Comparison of ENCODE assay signal across 1 cellular context in genomic region chr5:80408475-80408875, GRCh38.
A peak's percentile ranks its signal among the peaks of the same experiment; 100 is the strongest.
TF ChIP-seq lines count a peak whose summit lies in the region.

No MANE protein-coding gene starts in this region.

TF ChIP-seq in HepG2, 621 proteins besides CTCF, POLR2A, EP300 and RAD21 (continued from another document and continues in another):
- TF ChIP-seq PRDM10 (CRISPR knock-in tag; IDR thresholded peaks at IDR 0.05; ENCODE audit: low read depth) (no peak), FOSL2 (CRISPR knock-in tag; IDR thresholded peaks at IDR 0.05) (no peak), ZNF451 (CRISPR knock-in tag; IDR thresholded peaks at IDR 0.05) (no peak; the same call in 1 of the 2 replicates), ZNF367 (CRISPR knock-in tag; IDR thresholded peaks at IDR 0.05; ENCODE audit: borderline replicate concordance) (no peak), RARG (CRISPR knock-in tag; IDR thresholded peaks at IDR 0.05; ENCODE audit: low read depth) (no peak), SETDB1 (CRISPR knock-in tag; IDR thresholded peaks at IDR 0.05; ENCODE audit: borderline replicate concordance) (no peak), ZNF460 (CRISPR knock-in tag; IDR thresholded peaks at IDR 0.05; ENCODE audit: borderline replicate concordance) (no peak), KLF13 (CRISPR knock-in tag; IDR thresholded peaks at IDR 0.05) (no peak), NFYB (CRISPR knock-in tag; IDR thresholded peaks at IDR 0.05) (no peak), SIX1 (CRISPR knock-in tag; IDR thresholded peaks at IDR 0.05; ENCODE audit: borderline replicate concordance) (no peak), RXRB (CRISPR knock-in tag; IDR thresholded peaks at IDR 0.05; ENCODE audit: borderline replicate concordance) (no peak), FOXA3 (CRISPR knock-in tag; IDR thresholded peaks at IDR 0.05) (no peak), ZNF709 (CRISPR knock-in tag; IDR thresholded peaks at IDR 0.05) (no peak; the same call in 1 of the 2 replicates), KAT7 (CRISPR knock-in tag; IDR thresholded peaks at IDR 0.05; ENCODE audit: borderline replicate concordance) (0 out of 2 replicates have a peak, but pooled peaks have one; percentile 32), BRCA1 (CRISPR knock-in tag; IDR thresholded peaks at IDR 0.05) (no peak), DMAP1 (CRISPR knock-in tag; IDR thresholded peaks at IDR 0.05) (no peak), ZNF83 (CRISPR knock-in tag; IDR thresholded peaks at IDR 0.05; ENCODE audit: borderline replicate concordance) (no peak), IRX3 (CRISPR knock-in tag; IDR thresholded peaks at IDR 0.05; ENCODE audit: borderline replicate concordance, low read depth) (no peak), ATF7 (IDR thresholded peaks at IDR 0.05) (no peak), ATF7 (CRISPR knock-in tag; IDR thresholded peaks at IDR 0.05) (no peak), PREB (CRISPR knock-in tag; IDR thresholded peaks at IDR 0.05) (no peak), ZBTB38 (CRISPR knock-in tag; IDR thresholded peaks at IDR 0.05) (0 out of 2 replicates have a peak, but pooled peaks have one; percentile 44), CBFB (CRISPR knock-in tag; IDR thresholded peaks at IDR 0.05) (no peak), AGO2 (optimal IDR thresholded peaks at IDR 0.05; ENCODE audit: low read depth, low read length) (no peak), CENPT (CRISPR knock-in tag; IDR thresholded peaks at IDR 0.05; ENCODE audit: low read depth) (no peak), SAP130 (CRISPR knock-in tag; IDR thresholded peaks at IDR 0.05; ENCODE audit: low read depth) (peak; percentile 44), ZSCAN29 (CRISPR knock-in tag; conservative IDR thresholded peaks at IDR 0.05) (no peak), ATF1 (CRISPR knock-in tag; IDR thresholded peaks at IDR 0.05) (no peak), ZNF724P (CRISPR knock-in tag; IDR thresholded peaks at IDR 0.05; ENCODE audit: borderline replicate concordance) (0 out of 2 replicates have a peak, but pooled peaks have one; percentile 57), BRF2 (CRISPR knock-in tag; IDR thresholded peaks at IDR 0.05) (no peak), ZBTB26 (CRISPR knock-in tag; IDR thresholded peaks at IDR 0.05; ENCODE audit: borderline replicate concordance) (no peak)
- TF ChIP-seq, protein P1, sequence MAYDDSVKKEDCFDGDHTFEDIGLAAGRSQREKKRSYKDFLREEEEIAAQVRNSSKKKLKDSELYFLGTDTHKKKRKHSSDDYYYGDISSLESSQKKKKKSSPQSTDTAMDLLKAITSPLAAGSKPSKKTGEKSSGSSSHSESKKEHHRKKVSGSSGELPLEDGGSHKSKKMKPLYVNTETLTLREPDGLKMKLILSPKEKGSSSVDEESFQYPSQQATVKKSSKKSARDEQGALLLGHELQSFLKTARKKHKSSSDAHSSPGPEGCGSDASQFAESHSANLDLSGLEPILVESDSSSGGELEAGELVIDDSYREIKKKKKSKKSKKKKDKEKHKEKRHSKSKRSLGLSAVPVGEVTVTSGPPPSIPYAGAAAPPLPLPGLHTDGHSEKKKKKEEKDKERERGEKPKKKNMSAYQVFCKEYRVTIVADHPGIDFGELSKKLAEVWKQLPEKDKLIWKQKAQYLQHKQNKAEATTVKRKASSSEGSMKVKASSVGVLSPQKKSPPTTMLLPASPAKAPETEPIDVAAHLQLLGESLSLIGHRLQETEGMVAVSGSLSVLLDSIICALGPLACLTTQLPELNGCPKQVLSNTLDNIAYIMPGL (CRISPR knock-in tag; IDR thresholded peaks at IDR 0.05; ENCODE audit: borderline replicate concordance in 1 of 2, low read depth in 1 of 2): no peak
- TF ChIP-seq, protein P2, sequence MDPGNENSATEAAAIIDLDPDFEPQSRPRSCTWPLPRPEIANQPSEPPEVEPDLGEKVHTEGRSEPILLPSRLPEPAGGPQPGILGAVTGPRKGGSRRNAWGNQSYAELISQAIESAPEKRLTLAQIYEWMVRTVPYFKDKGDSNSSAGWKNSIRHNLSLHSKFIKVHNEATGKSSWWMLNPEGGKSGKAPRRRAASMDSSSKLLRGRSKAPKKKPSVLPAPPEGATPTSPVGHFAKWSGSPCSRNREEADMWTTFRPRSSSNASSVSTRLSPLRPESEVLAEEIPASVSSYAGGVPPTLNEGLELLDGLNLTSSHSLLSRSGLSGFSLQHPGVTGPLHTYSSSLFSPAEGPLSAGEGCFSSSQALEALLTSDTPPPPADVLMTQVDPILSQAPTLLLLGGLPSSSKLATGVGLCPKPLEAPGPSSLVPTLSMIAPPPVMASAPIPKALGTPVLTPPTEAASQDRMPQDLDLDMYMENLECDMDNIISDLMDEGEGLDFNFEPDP (CRISPR knock-in tag; conservative IDR thresholded peaks at IDR 0.05): no peak
- TF ChIP-seq, protein P3, sequence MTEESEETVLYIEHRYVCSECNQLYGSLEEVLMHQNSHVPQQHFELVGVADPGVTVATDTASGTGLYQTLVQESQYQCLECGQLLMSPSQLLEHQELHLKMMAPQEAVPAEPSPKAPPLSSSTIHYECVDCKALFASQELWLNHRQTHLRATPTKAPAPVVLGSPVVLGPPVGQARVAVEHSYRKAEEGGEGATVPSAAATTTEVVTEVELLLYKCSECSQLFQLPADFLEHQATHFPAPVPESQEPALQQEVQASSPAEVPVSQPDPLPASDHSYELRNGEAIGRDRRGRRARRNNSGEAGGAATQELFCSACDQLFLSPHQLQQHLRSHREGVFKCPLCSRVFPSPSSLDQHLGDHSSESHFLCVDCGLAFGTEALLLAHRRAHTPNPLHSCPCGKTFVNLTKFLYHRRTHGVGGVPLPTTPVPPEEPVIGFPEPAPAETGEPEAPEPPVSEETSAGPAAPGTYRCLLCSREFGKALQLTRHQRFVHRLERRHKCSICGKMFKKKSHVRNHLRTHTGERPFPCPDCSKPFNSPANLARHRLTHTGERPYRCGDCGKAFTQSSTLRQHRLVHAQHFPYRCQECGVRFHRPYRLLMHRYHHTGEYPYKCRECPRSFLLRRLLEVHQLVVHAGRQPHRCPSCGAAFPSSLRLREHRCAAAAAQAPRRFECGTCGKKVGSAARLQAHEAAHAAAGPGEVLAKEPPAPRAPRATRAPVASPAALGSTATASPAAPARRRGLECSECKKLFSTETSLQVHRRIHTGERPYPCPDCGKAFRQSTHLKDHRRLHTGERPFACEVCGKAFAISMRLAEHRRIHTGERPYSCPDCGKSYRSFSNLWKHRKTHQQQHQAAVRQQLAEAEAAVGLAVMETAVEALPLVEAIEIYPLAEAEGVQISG (CRISPR knock-in tag; IDR thresholded peaks at IDR 0.05): no peak
- TF ChIP-seq, protein P4, sequence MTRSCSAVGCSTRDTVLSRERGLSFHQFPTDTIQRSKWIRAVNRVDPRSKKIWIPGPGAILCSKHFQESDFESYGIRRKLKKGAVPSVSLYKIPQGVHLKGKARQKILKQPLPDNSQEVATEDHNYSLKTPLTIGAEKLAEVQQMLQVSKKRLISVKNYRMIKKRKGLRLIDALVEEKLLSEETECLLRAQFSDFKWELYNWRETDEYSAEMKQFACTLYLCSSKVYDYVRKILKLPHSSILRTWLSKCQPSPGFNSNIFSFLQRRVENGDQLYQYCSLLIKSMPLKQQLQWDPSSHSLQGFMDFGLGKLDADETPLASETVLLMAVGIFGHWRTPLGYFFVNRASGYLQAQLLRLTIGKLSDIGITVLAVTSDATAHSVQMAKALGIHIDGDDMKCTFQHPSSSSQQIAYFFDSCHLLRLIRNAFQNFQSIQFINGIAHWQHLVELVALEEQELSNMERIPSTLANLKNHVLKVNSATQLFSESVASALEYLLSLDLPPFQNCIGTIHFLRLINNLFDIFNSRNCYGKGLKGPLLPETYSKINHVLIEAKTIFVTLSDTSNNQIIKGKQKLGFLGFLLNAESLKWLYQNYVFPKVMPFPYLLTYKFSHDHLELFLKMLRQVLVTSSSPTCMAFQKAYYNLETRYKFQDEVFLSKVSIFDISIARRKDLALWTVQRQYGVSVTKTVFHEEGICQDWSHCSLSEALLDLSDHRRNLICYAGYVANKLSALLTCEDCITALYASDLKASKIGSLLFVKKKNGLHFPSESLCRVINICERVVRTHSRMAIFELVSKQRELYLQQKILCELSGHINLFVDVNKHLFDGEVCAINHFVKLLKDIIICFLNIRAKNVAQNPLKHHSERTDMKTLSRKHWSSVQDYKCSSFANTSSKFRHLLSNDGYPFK (CRISPR knock-in tag; IDR thresholded peaks at IDR 0.05; ENCODE audit: borderline replicate concordance): no peak
- TF ChIP-seq, protein P5, sequence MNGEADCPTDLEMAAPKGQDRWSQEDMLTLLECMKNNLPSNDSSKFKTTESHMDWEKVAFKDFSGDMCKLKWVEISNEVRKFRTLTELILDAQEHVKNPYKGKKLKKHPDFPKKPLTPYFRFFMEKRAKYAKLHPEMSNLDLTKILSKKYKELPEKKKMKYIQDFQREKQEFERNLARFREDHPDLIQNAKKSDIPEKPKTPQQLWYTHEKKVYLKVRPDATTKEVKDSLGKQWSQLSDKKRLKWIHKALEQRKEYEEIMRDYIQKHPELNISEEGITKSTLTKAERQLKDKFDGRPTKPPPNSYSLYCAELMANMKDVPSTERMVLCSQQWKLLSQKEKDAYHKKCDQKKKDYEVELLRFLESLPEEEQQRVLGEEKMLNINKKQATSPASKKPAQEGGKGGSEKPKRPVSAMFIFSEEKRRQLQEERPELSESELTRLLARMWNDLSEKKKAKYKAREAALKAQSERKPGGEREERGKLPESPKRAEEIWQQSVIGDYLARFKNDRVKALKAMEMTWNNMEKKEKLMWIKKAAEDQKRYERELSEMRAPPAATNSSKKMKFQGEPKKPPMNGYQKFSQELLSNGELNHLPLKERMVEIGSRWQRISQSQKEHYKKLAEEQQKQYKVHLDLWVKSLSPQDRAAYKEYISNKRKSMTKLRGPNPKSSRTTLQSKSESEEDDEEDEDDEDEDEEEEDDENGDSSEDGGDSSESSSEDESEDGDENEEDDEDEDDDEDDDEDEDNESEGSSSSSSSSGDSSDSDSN (CRISPR knock-in tag; IDR thresholded peaks at IDR 0.05): peak; percentile 98
- TF ChIP-seq, protein P6, sequence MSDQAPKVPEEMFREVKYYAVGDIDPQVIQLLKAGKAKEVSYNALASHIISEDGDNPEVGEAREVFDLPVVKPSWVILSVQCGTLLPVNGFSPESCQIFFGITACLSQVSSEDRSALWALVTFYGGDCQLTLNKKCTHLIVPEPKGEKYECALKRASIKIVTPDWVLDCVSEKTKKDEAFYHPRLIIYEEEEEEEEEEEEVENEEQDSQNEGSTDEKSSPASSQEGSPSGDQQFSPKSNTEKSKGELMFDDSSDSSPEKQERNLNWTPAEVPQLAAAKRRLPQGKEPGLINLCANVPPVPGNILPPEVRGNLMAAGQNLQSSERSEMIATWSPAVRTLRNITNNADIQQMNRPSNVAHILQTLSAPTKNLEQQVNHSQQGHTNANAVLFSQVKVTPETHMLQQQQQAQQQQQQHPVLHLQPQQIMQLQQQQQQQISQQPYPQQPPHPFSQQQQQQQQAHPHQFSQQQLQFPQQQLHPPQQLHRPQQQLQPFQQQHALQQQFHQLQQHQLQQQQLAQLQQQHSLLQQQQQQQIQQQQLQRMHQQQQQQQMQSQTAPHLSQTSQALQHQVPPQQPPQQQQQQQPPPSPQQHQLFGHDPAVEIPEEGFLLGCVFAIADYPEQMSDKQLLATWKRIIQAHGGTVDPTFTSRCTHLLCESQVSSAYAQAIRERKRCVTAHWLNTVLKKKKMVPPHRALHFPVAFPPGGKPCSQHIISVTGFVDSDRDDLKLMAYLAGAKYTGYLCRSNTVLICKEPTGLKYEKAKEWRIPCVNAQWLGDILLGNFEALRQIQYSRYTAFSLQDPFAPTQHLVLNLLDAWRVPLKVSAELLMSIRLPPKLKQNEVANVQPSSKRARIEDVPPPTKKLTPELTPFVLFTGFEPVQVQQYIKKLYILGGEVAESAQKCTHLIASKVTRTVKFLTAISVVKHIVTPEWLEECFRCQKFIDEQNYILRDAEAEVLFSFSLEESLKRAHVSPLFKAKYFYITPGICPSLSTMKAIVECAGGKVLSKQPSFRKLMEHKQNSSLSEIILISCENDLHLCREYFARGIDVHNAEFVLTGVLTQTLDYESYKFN (CRISPR knock-in tag; conservative IDR thresholded peaks at IDR 0.05): peak; percentile 8; the same call in 1 of the 2 replicates
